ENCODE assay signal across 8 cellular contexts in genomic region chr1:158179301-158180041, GRCh38. TPM values are rescaled to one million over a fixed set of nuclear protein-coding genes. Genes with fewer than 3 reads are reported as not detected.
DNase-seq lines count a peak whose midpoint lies in the region; ATAC-seq and TF ChIP-seq lines count a peak whose summit lies in the region.

No MANE protein-coding gene starts in this region.

- POLR2A ChIA-PET in activated CD4-positive, alpha-beta memory T cell treated with anti-CD3 and anti-CD28 coated beads, Interleukin-2, amount 10 ng/mL, durations not matched to agents 7 days and 5 days (lab: Charles Lee) = no interaction called here

- H3K79me2 ChIP-seq in osteoblast (ENCODE audit: insufficient read depth, low read length) = no peaks in the 10 kb centered on the region

- no peak overlapping the region for H3K27ac ChIP-seq in osteoblast (ENCODE audit: low read depth, low read length)

- H3K27ac Mint-ChIP-seq in activated CD4-positive, alpha-beta memory T cell treated with anti-CD3 and anti-CD28 coated beads, Interleukin-2, amount 10 ng/mL, durations not matched to agents 7 days and 5 days = no peak overlapping the region

- H3K4me2 ChIP-seq in osteoblast (ENCODE audit: insufficient read depth, low read length) = no peak overlapping the region

- no peaks in the 10 kb centered on the region for H4K20me1 ChIP-seq in osteoblast (ENCODE audit: insufficient read depth, low read length)

- no peaks in the 10 kb centered on the region for H3K9me3 Mint-ChIP-seq in activated CD4-positive, alpha-beta memory T cell treated with anti-CD3 and anti-CD28 coated beads, Interleukin-2, amount 10 ng/mL, durations not matched to agents 7 days and 5 days

- no peak overlapping the region for H3K4me3 Mint-ChIP-seq in activated CD4-positive, alpha-beta memory T cell treated with anti-CD3 and anti-CD28 coated beads, Interleukin-2, amount 10 ng/mL, durations not matched to agents 7 days and 5 days

- peak; percentile 73 for DNase-seq in NOMO-1 treated with DMSO at 0.1 percent for 48 hours (lab: John Stamatoyannopoulos, UW; ENCODE audit: unreplicated experiment)
- peak; percentile 59 for DNase-seq in osteoblast (ENCODE audit: insufficient read length, low spot score, missing footprints)
- no peak for DNase-seq in activated CD4-positive, CD25-positive, alpha-beta regulatory T cell treated with anti-CD3 and anti-CD28 coated beads, Interleukin-2, amount 50 U/mL, for 72 hours
- no peak for DNase-seq in activated CD4-positive, alpha-beta memory T cell treated with anti-CD3 and anti-CD28 coated beads, Interleukin-2, amount 10 ng/mL, durations not matched to agents 7 days and 5 days
- no peak for DNase-seq in NCI-H345 treated with DMSO at 0.1 percent for 48 hours (lab: John Stamatoyannopoulos, UW; ENCODE audit: unreplicated experiment)
- DNase-seq in iPS-NIHi7 (ENCODE audit: extremely low spot score) = no peak

- TF ChIP-seq CTCF in osteoblast (IDR thresholded peaks at IDR 0.05; ENCODE audit: extremely low read depth, low read depth, low read length) = no peak

- H2AFZ ChIP-seq in osteoblast (ENCODE audit: low read length) = no peak overlapping the region

- no peaks in the 10 kb centered on the region for H3K36me3 Mint-ChIP-seq in activated CD4-positive, alpha-beta memory T cell treated with anti-CD3 and anti-CD28 coated beads, Interleukin-2, amount 10 ng/mL, durations not matched to agents 7 days and 5 days (ENCODE audit: low read depth)

- H3K4me1 Mint-ChIP-seq in activated CD4-positive, alpha-beta memory T cell treated with anti-CD3 and anti-CD28 coated beads, Interleukin-2, amount 10 ng/mL, durations not matched to agents 7 days and 5 days = peaks cover 14% of the 10 kb centered on the region

- no peak overlapping the region for H3K4me3 ChIP-seq in osteoblast (ENCODE audit: insufficient read depth, low read length)

- ATAC-seq in GM19025 (IDR thresholded peaks at IDR 0.05; ENCODE audit: low read depth, unreplicated experiment) = peak; percentile 77
- ATAC-seq in HG02798 (IDR thresholded peaks at IDR 0.05; ENCODE audit: poor library complexity, unreplicated experiment) = peak; percentile 85

- CTCF ChIA-PET in activated CD4-positive, alpha-beta memory T cell treated with anti-CD3 and anti-CD28 coated beads, Interleukin-2, amount 10 ng/mL, durations not matched to agents 7 days and 5 days (lab: Charles Lee) = no interaction called here

- H3K9me3 ChIP-seq in osteoblast (ENCODE audit: low read depth, low read length) = no peaks in the 10 kb centered on the region

- no peaks in the 10 kb centered on the region for H3K4me1 ChIP-seq in osteoblast (ENCODE audit: insufficient read depth, low read length)

- peaks cover 81% of the 10 kb centered on the region for H3K27me3 Mint-ChIP-seq in activated CD4-positive, alpha-beta memory T cell treated with anti-CD3 and anti-CD28 coated beads, Interleukin-2, amount 10 ng/mL, durations not matched to agents 7 days and 5 days

- H3K27me3 ChIP-seq in osteoblast (ENCODE audit: insufficient read depth, low read length) = peaks cover 48% of the 10 kb centered on the region

- no peaks in the 10 kb centered on the region for H3K36me3 ChIP-seq in osteoblast (ENCODE audit: insufficient read depth, low read length)

RNA-seq across cellular contexts. Expression of gene CD1D, which starts 1.2 kb away (rescaled TPM):
- total RNA-seq in osteoblast = under 0.01 TPM in 1 of 2 replicates, not detected in the other
- total RNA-seq in activated CD4-positive, alpha-beta memory T cell treated with anti-CD3 and anti-CD28 coated beads, Interleukin-2, amount 10 ng/mL, durations not matched to agents 7 days and 5 days = not detected

Comparison
In these comparisons a context has a peak if more than half of its experiments do, and no peak if none do; other contexts are left out.
1. DNase-seq: peak in NOMO-1 treated with DMSO at 0.1 percent for 48 hours (single experiment) and osteoblast (single experiment); none in activated CD4-positive, CD25-positive, alpha-beta regulatory T cell treated with anti-CD3 and anti-CD28 coated beads, Interleukin-2, amount 50 U/mL, for 72 hours (single experiment), activated CD4-positive, alpha-beta memory T cell treated with anti-CD3 and anti-CD28 coated beads, Interleukin-2, amount 10 ng/mL, durations not matched to agents 7 days and 5 days (single experiment), NCI-H345 treated with DMSO at 0.1 percent for 48 hours (single experiment) and iPS-NIHi7 (single experiment).